Comparison of ENCODE assay signal across 18 cellular contexts in genomic region chr10:35268323-35268722, GRCh38.
"Had no signal": no experiment of that assay in that cellular context is flagged by ENCODE, and none has a peak within 500 bp of the region (broad histone marks: within the 10 kb centered on the region; RNA-seq: fewer than 3 reads in every experiment).

No MANE protein-coding gene starts in this region.

- ATAC-seq: activated naive CD4-positive, alpha-beta T cell treated with anti-CD3 and anti-CD28 coated beads, Interleukin-2, amount 50 U/mL, for 72 hours; foreskin keratinocyte had no signal

- H3K36me3 ChIP-seq: prostate gland, suprapubic skin, upper lobe of left lung, WERI-Rb-1 had no signal

- H3K4me1 ChIP-seq: foreskin keratinocyte, prostate gland had no signal

- H3K9me3 Mint-ChIP-seq: activated naive CD4-positive, alpha-beta T cell treated with anti-CD3 and anti-CD28 coated beads, Interleukin-2, amount 50 U/mL, for 72 hours; stimulated activated naive CD8-positive, alpha-beta T cell treated with anti-CD3 and anti-CD28 coated beads, Interleukin-15, Interleukin-2, amounts not matched to agents 100 ng/mL and 50 ng/mL, for 24 hours had no signal

- DNase-seq: activated CD4-positive, alpha-beta T cell treated with anti-CD3 and anti-CD28 coated beads, Interleukin-2, amount 50 U/mL, for 4 hours; activated gamma-delta T cell treated with Interleukin-2 at 50 U/mL for 16 hours; amygdala; caudate nucleus; hypothalamus; midbrain; WERI-Rb-1 had no signal

- H3K4me3 Mint-ChIP-seq: stimulated activated naive CD8-positive, alpha-beta T cell treated with anti-CD3 and anti-CD28 coated beads, Interleukin-15, Interleukin-2, amounts not matched to agents 100 ng/mL and 50 ng/mL, for 24 hours; T-helper 1 cell treated with Interleukin-12 subunit alpha and Interleukin-12 subunit beta and Interleukin-4 antibody, amounts not matched to agents 30 μg/mL and 1 μg/mL, for 36 hours had no signal

- H3K27me3 ChIP-seq: body of pancreas, foreskin keratinocyte, suprapubic skin, upper lobe of left lung had no signal

- H3K27ac ChIP-seq: body of pancreas, foreskin keratinocyte, prostate gland, skin epidermis, suprapubic skin, WERI-Rb-1 had no signal

- FAIRE-seq: colon had no signal

- H3K9me3 ChIP-seq: body of pancreas, prostate gland, suprapubic skin, upper lobe of left lung had no signal

- H3K4me3 ChIP-seq: body of pancreas, lung, prostate gland, skin epidermis, suprapubic skin, upper lobe of left lung had no signal

- H3K27ac Mint-ChIP-seq: stimulated activated naive CD8-positive, alpha-beta T cell treated with anti-CD3 and anti-CD28 coated beads, Interleukin-15, Interleukin-2, amounts not matched to agents 100 ng/mL and 50 ng/mL, for 24 hours; T-helper 1 cell treated with Interleukin-12 subunit alpha and Interleukin-12 subunit beta and Interleukin-4 antibody, amounts not matched to agents 30 μg/mL and 1 μg/mL, for 36 hours had no signal
